Comparison of ENCODE assay signal across 1 cellular context in the genomic region with DNA sequence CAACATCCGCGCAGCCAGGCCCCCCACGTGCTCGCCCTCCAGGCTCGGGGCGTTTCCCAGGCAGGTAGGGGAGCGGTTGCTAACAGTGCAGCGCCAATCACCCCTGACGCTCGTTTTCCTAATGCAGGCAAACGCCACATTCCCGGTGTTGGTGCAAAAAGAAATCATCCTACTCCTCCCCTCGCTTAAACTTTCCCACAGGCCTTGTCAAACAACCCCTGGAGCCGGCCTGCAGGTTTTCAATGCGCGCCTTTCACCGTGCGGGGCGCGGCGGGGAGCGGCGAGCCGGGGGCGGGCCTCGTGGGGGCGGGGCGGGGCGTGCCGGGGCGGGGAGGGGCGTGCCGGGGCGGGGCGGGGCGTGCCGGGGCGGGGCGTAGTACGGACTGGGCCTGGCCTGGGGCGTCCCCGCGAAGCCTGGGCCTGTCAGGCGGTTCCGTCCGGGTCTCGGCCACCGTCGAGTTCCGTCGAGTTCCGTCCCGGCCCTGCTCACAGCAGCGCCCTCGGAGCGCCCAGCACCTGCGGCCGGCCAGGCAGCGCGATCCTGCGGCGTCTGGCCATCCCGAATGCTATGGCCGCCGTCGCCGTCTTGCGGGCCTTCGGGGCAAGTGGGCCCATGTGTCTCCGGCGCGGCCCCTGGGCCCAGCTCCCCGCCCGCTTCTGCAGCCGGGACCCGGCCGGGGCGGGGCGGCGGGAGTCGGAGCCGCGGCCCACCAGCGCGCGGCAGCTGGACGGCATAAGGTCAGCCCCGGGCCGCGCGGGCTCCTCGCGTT.
TF ChIP-seq lines count a peak whose summit lies in the region.

A gene with protein sequence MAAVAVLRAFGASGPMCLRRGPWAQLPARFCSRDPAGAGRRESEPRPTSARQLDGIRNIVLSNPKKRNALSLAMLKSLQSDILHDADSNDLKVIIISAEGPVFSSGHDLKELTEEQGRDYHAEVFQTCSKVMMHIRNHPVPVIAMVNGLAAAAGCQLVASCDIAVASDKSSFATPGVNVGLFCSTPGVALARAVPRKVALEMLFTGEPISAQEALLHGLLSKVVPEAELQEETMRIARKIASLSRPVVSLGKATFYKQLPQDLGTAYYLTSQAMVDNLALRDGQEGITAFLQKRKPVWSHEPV (plus strand): TSS at position 374 of the 770 bp plus-strand sequence. CDS start 195 bp downstream, at position 569.

TF ChIP-seq in K562, 482 proteins besides CTCF, POLR2A, EP300 and RAD21 (continued from another document and continues in another):
- no peak for TF ChIP-seq CBX2 (IDR thresholded peaks at IDR 0.05; ENCODE audit: insufficient read depth, low read length, poor library complexity, severe bottlenecking)
- TF ChIP-seq, protein P1, sequence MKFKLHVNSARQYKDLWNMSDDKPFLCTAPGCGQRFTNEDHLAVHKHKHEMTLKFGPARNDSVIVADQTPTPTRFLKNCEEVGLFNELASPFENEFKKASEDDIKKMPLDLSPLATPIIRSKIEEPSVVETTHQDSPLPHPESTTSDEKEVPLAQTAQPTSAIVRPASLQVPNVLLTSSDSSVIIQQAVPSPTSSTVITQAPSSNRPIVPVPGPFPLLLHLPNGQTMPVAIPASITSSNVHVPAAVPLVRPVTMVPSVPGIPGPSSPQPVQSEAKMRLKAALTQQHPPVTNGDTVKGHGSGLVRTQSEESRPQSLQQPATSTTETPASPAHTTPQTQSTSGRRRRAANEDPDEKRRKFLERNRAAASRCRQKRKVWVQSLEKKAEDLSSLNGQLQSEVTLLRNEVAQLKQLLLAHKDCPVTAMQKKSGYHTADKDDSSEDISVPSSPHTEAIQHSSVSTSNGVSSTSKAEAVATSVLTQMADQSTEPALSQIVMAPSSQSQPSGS (CRISPR knock-in tag; IDR thresholded peaks at IDR 0.05), result no peak
- no peak for TF ChIP-seq JUN (IDR thresholded peaks at IDR 0.05; ENCODE audit: borderline replicate concordance, low read depth, low read length)
- TF ChIP-seq JUN (CRISPR knock-in tag; IDR thresholded peaks at IDR 0.05; ENCODE audit: borderline replicate concordance), result peak; percentile 76; the same call in 1 of the 2 replicates
- no peak for TF ChIP-seq BCL6 (CRISPR knock-in tag; IDR thresholded peaks at IDR 0.05)
- TF ChIP-seq GATAD2B (IDR thresholded peaks at IDR 0.05; ENCODE audit: borderline replicate concordance), result peak; percentile 63; the same call in 1 of the 2 replicates
- 0 out of 2 replicates have a peak, but pooled peaks have one; percentile 53 for TF ChIP-seq KLF13 (tag; IDR thresholded peaks at IDR 0.05; ENCODE audit: borderline replicate concordance, low read depth)
- TF ChIP-seq NR2C1 (IDR thresholded peaks at IDR 0.05), result no peak
- TF ChIP-seq NR2C1 (tag; IDR thresholded peaks at IDR 0.05), result no peak
- TF ChIP-seq CBX1 (IDR thresholded peaks at IDR 0.05; ENCODE audit: low read depth), result no peak
- TF ChIP-seq POLR2G (IDR thresholded peaks at IDR 0.05; ENCODE audit: low read depth, low read length), result peak; percentile 86
- TF ChIP-seq HDAC1 (IDR thresholded peaks at IDR 0.05), result 0 out of 4 replicates have a peak, but pooled peaks of 1 of the 2 experiments have one; percentile 11
- TF ChIP-seq ZNF707 (CRISPR knock-in tag; conservative IDR thresholded peaks at IDR 0.05), result no peak
- TF ChIP-seq, protein P2, sequence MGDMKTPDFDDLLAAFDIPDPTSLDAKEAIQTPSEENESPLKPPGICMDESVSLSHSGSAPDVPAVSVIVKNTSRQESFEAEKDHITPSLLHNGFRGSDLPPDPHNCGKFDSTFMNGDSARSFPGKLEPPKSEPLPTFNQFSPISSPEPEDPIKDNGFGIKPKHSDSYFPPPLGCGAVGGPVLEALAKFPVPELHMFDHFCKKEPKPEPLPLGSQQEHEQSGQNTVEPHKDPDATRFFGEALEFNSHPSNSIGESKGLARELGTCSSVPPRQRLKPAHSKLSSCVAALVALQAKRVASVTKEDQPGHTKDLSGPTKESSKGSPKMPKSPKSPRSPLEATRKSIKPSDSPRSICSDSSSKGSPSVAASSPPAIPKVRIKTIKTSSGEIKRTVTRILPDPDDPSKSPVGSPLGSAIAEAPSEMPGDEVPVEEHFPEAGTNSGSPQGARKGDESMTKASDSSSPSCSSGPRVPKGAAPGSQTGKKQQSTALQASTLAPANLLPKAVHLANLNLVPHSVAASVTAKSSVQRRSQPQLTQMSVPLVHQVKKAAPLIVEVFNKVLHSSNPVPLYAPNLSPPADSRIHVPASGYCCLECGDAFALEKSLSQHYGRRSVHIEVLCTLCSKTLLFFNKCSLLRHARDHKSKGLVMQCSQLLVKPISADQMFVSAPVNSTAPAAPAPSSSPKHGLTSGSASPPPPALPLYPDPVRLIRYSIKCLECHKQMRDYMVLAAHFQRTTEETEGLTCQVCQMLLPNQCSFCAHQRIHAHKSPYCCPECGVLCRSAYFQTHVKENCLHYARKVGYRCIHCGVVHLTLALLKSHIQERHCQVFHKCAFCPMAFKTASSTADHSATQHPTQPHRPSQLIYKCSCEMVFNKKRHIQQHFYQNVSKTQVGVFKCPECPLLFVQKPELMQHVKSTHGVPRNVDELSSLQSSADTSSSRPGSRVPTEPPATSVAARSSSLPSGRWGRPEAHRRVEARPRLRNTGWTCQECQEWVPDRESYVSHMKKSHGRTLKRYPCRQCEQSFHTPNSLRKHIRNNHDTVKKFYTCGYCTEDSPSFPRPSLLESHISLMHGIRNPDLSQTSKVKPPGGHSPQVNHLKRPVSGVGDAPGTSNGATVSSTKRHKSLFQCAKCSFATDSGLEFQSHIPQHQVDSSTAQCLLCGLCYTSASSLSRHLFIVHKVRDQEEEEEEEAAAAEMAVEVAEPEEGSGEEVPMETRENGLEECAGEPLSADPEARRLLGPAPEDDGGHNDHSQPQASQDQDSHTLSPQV (IDR thresholded peaks at IDR 0.05), result peak; percentile 89
- TF ChIP-seq ZNF121 (CRISPR knock-in tag; conservative IDR thresholded peaks at IDR 0.05), result peak; percentile 34
- TF ChIP-seq, protein P3, sequence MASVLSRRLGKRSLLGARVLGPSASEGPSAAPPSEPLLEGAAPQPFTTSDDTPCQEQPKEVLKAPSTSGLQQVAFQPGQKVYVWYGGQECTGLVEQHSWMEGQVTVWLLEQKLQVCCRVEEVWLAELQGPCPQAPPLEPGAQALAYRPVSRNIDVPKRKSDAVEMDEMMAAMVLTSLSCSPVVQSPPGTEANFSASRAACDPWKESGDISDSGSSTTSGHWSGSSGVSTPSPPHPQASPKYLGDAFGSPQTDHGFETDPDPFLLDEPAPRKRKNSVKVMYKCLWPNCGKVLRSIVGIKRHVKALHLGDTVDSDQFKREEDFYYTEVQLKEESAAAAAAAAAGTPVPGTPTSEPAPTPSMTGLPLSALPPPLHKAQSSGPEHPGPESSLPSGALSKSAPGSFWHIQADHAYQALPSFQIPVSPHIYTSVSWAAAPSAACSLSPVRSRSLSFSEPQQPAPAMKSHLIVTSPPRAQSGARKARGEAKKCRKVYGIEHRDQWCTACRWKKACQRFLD (CRISPR knock-in tag; IDR thresholded peaks at IDR 0.05), result no peak; the same call in 1 of the 2 replicates
- TF ChIP-seq RFX1 (IDR thresholded peaks at IDR 0.05), result no peak
- TF ChIP-seq XRCC5 (IDR thresholded peaks at IDR 0.05; ENCODE audit: low read depth, low read length), result 0 out of 2 replicates have a peak, but pooled peaks have one; percentile 30
- TF ChIP-seq, protein P4, sequence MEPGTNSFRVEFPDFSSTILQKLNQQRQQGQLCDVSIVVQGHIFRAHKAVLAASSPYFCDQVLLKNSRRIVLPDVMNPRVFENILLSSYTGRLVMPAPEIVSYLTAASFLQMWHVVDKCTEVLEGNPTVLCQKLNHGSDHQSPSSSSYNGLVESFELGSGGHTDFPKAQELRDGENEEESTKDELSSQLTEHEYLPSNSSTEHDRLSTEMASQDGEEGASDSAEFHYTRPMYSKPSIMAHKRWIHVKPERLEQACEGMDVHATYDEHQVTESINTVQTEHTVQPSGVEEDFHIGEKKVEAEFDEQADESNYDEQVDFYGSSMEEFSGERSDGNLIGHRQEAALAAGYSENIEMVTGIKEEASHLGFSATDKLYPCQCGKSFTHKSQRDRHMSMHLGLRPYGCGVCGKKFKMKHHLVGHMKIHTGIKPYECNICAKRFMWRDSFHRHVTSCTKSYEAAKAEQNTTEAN (CRISPR knock-in tag; IDR thresholded peaks at IDR 0.05), result peak; percentile 69; the same call in 1 of the 2 replicates
- no peak for TF ChIP-seq CBX3 (IDR thresholded peaks at IDR 0.05; ENCODE audit: borderline replicate concordance in 1 of 2, low read length in 2 of 2)
- TF ChIP-seq, protein P5, sequence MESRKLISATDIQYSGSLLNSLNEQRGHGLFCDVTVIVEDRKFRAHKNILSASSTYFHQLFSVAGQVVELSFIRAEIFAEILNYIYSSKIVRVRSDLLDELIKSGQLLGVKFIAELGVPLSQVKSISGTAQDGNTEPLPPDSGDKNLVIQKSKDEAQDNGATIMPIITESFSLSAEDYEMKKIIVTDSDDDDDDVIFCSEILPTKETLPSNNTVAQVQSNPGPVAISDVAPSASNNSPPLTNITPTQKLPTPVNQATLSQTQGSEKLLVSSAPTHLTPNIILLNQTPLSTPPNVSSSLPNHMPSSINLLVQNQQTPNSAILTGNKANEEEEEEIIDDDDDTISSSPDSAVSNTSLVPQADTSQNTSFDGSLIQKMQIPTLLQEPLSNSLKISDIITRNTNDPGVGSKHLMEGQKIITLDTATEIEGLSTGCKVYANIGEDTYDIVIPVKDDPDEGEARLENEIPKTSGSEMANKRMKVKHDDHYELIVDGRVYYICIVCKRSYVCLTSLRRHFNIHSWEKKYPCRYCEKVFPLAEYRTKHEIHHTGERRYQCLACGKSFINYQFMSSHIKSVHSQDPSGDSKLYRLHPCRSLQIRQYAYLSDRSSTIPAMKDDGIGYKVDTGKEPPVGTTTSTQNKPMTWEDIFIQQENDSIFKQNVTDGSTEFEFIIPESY (CRISPR knock-in tag; IDR thresholded peaks at IDR 0.05), result peak; percentile 52; the same call in 1 of the 2 replicates
- no peak for TF ChIP-seq MAFF (IDR thresholded peaks at IDR 0.05; ENCODE audit: low read length)
- TF ChIP-seq HSF4 (CRISPR knock-in tag; IDR thresholded peaks at IDR 0.05; ENCODE audit: borderline replicate concordance), result no peak
- TF ChIP-seq, protein P6, sequence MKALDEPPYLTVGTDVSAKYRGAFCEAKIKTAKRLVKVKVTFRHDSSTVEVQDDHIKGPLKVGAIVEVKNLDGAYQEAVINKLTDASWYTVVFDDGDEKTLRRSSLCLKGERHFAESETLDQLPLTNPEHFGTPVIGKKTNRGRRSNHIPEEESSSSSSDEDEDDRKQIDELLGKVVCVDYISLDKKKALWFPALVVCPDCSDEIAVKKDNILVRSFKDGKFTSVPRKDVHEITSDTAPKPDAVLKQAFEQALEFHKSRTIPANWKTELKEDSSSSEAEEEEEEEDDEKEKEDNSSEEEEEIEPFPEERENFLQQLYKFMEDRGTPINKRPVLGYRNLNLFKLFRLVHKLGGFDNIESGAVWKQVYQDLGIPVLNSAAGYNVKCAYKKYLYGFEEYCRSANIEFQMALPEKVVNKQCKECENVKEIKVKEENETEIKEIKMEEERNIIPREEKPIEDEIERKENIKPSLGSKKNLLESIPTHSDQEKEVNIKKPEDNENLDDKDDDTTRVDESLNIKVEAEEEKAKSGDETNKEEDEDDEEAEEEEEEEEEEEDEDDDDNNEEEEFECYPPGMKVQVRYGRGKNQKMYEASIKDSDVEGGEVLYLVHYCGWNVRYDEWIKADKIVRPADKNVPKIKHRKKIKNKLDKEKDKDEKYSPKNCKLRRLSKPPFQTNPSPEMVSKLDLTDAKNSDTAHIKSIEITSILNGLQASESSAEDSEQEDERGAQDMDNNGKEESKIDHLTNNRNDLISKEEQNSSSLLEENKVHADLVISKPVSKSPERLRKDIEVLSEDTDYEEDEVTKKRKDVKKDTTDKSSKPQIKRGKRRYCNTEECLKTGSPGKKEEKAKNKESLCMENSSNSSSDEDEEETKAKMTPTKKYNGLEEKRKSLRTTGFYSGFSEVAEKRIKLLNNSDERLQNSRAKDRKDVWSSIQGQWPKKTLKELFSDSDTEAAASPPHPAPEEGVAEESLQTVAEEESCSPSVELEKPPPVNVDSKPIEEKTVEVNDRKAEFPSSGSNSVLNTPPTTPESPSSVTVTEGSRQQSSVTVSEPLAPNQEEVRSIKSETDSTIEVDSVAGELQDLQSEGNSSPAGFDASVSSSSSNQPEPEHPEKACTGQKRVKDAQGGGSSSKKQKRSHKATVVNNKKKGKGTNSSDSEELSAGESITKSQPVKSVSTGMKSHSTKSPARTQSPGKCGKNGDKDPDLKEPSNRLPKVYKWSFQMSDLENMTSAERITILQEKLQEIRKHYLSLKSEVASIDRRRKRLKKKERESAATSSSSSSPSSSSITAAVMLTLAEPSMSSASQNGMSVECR (CRISPR knock-in tag; IDR thresholded peaks at IDR 0.05), result peak; percentile 67; the same call in 1 of the 2 replicates
- TF ChIP-seq ZNF311 (CRISPR knock-in tag; IDR thresholded peaks at IDR 0.05), result no peak
- TF ChIP-seq, protein P7, sequence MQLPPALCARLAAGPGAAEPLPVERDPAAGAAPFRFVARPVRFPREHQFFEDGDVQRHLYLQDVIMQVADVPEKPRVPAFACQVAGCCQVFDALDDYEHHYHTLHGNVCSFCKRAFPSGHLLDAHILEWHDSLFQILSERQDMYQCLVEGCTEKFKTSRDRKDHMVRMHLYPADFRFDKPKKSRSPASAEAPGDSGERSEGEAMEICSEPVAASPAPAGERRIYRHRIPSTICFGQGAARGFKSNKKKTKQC (CRISPR knock-in tag; IDR thresholded peaks at IDR 0.05), result peak; percentile 84; the same call in 1 of the 2 replicates
- TF ChIP-seq, protein P8, sequence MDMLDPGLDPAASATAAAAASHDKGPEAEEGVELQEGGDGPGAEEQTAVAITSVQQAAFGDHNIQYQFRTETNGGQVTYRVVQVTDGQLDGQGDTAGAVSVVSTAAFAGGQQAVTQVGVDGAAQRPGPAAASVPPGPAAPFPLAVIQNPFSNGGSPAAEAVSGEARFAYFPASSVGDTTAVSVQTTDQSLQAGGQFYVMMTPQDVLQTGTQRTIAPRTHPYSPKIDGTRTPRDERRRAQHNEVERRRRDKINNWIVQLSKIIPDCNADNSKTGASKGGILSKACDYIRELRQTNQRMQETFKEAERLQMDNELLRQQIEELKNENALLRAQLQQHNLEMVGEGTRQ (CRISPR knock-in tag; IDR thresholded peaks at IDR 0.05), result 0 out of 2 replicates have a peak, but pooled peaks have one; percentile 12
- TF ChIP-seq ZFX (CRISPR knock-in tag; IDR thresholded peaks at IDR 0.05), result peak; percentile 96
- 0 out of 4 replicates have a peak, but pooled peaks of 1 of the 2 experiments have one; percentile 28 for TF ChIP-seq FOXA3 (CRISPR knock-in tag; conservative IDR thresholded peaks at IDR 0.05 in 1 of 2, IDR thresholded peaks at IDR 0.05 in 1 of 2)
- no peak for TF ChIP-seq HNRNPL (IDR thresholded peaks at IDR 0.05; ENCODE audit: low read depth, low read length)
- TF ChIP-seq E2F3 (CRISPR knock-in tag; IDR thresholded peaks at IDR 0.05), result peak; percentile 85
- no peak for TF ChIP-seq ZFPM2 (CRISPR knock-in tag; IDR thresholded peaks at IDR 0.05)
- TF ChIP-seq, protein P9, sequence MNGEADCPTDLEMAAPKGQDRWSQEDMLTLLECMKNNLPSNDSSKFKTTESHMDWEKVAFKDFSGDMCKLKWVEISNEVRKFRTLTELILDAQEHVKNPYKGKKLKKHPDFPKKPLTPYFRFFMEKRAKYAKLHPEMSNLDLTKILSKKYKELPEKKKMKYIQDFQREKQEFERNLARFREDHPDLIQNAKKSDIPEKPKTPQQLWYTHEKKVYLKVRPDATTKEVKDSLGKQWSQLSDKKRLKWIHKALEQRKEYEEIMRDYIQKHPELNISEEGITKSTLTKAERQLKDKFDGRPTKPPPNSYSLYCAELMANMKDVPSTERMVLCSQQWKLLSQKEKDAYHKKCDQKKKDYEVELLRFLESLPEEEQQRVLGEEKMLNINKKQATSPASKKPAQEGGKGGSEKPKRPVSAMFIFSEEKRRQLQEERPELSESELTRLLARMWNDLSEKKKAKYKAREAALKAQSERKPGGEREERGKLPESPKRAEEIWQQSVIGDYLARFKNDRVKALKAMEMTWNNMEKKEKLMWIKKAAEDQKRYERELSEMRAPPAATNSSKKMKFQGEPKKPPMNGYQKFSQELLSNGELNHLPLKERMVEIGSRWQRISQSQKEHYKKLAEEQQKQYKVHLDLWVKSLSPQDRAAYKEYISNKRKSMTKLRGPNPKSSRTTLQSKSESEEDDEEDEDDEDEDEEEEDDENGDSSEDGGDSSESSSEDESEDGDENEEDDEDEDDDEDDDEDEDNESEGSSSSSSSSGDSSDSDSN (IDR thresholded peaks at IDR 0.05; ENCODE audit: borderline replicate concordance in 1 of 2, low read depth in 2 of 2, low read length in 2 of 2), result 0 out of 4 replicates have a peak, but pooled peaks of 1 of the 2 experiments have one; percentile 33
